Comparison of ENCODE assay signal across 15 cellular contexts in genomic region chr13:33206945-33207615, GRCh38.
DNase-seq lines count a peak whose midpoint lies in the region; ATAC-seq, FAIRE-seq and TF ChIP-seq lines count a peak whose summit lies in the region.
"Had no signal": no experiment of that assay in that cellular context is flagged by ENCODE, and none has a peak within 500 bp of the region (broad histone marks: within the 10 kb centered on the region; RNA-seq: fewer than 3 reads in every experiment).

No MANE protein-coding gene starts in this region.

- H3K36me3 ChIP-seq in Caco-2 (ENCODE audit: control insufficient read depth, insufficient read depth, low read length) (no peaks in the 10 kb centered on the region), keratinocyte (ENCODE audit: control insufficient read depth in 2 of 2, extremely low read depth in 1 of 2, insufficient read depth in 2 of 2, low read length in 2 of 2) (peaks cover 2 to 3% of the 10 kb centered on the region in 2 experiments)
- H3K36me3 ChIP-seq: BLaER1 had no signal

- H3K4me3 Mint-ChIP-seq in Caco-2 (ENCODE audit: unreplicated experiment): peak overlapping the region; percentile 32
- H3K4me3 Mint-ChIP-seq in activated T-helper 2 cell treated with anti-CD3 and anti-CD28 coated beads, Interferon-gamma antibody, Interleukin-2, Interleukin-4, amounts not matched to agents 10 μg/mL and 5 μg/mL and 100 μg/mL, durations not matched to agents 14 hours and 24 hours and 36 hours (ENCODE audit: low read depth): no peak overlapping the region
- H3K4me3 Mint-ChIP-seq: activated naive CD4-positive, alpha-beta T cell treated with anti-CD3 and anti-CD28 coated beads, Interleukin-2, amount 50 U/mL, for 24 hours; effector memory CD8-positive, alpha-beta T cell; nephron progenitor cell had no signal

- POLR2A ChIA-PET in Caco-2 (lab: Charles Lee) (no interaction called here), HEK293T (lab: Yijun Ruan, JAX) (no interaction called here)

- no peak for DNase-seq in Caco-2
- DNase-seq in activated T-helper 2 cell treated with anti-CD3 and anti-CD28 coated beads, Interferon-gamma antibody, Interleukin-2, Interleukin-4, amounts not matched to agents 10 μg/mL and 5 μg/mL and 100 μg/mL, durations not matched to agents 14 hours and 24 hours and 36 hours (ENCODE audit: low spot score): no peak
- no peak for DNase-seq in keratinocyte (ENCODE audit: low read depth, low spot score)
- no peak for DNase-seq in HEK293T (ENCODE audit: extremely low spot score)
- no peak for DNase-seq in occipital lobe (lab: John Stamatoyannopoulos, UW)
- DNase-seq: activated CD4-positive, alpha-beta T cell treated with anti-CD3 and anti-CD28 coated beads, Interleukin-2, amount 50 U/mL, for 1 hour; effector memory CD8-positive, alpha-beta T cell; GDM1; NCI-H1092; nephron progenitor cell had no signal

- no peaks in the 10 kb centered on the region for H3K36me3 Mint-ChIP-seq in Caco-2 (ENCODE audit: insufficient read depth, unreplicated experiment)
- no peaks in the 10 kb centered on the region for H3K36me3 Mint-ChIP-seq in activated T-helper 2 cell treated with anti-CD3 and anti-CD28 coated beads, Interferon-gamma antibody, Interleukin-2, Interleukin-4, amounts not matched to agents 10 μg/mL and 5 μg/mL and 100 μg/mL, durations not matched to agents 14 hours and 24 hours and 36 hours (ENCODE audit: low read depth)
- H3K36me3 Mint-ChIP-seq: activated naive CD4-positive, alpha-beta T cell treated with anti-CD3 and anti-CD28 coated beads, Interleukin-2, amount 50 U/mL, for 24 hours had no signal

- ATAC-seq in GM21825 (IDR thresholded peaks at IDR 0.05; ENCODE audit: unreplicated experiment): no peak
- no peak for ATAC-seq in GM19455 (IDR thresholded peaks at IDR 0.05; ENCODE audit: unreplicated experiment)
- ATAC-seq: effector memory CD8-positive, alpha-beta T cell had no signal

- CTCF ChIA-PET in Caco-2 (lab: Charles Lee): interaction anchor here (0.6 kb wide), 1 partner anchor 436 kb away, joined by 4 read pairs; no protein-coding TSS in a partner anchor
- CTCF ChIA-PET in HEK293T (lab: Yijun Ruan, JAX): no interaction called here

- H2AFZ ChIP-seq in keratinocyte (ENCODE audit: control insufficient read depth, low read length): peak overlapping the region; percentile 47

- H3K4me2 ChIP-seq in keratinocyte (ENCODE audit: control insufficient read depth, extremely low read depth, insufficient read depth, low read depth, low read length): peak overlapping the region; percentile 10

- peak overlapping the region; percentile 84 for H3K27ac ChIP-seq in keratinocyte (ENCODE audit: control insufficient read depth, insufficient read depth, low read length)
- peak overlapping the region in 15 of 21 experiments; percentile 26 to 81 (median 68) for H3K27ac ChIP-seq in skin epidermis
- H3K27ac ChIP-seq: BLaER1 had no signal

- H3K27ac Mint-ChIP-seq in Caco-2 (ENCODE audit: unreplicated experiment): peak overlapping the region; percentile 80
- peak overlapping the region; percentile 24 for H3K27ac Mint-ChIP-seq in activated T-helper 2 cell treated with anti-CD3 and anti-CD28 coated beads, Interferon-gamma antibody, Interleukin-2, Interleukin-4, amounts not matched to agents 10 μg/mL and 5 μg/mL and 100 μg/mL, durations not matched to agents 14 hours and 24 hours and 36 hours
- H3K27ac Mint-ChIP-seq: activated naive CD4-positive, alpha-beta T cell treated with anti-CD3 and anti-CD28 coated beads, Interleukin-2, amount 50 U/mL, for 24 hours; effector memory CD8-positive, alpha-beta T cell; nephron progenitor cell had no signal

- peak overlapping the region; percentile 61 for H3K9ac ChIP-seq in keratinocyte (ENCODE audit: control insufficient read depth, extremely low read depth, insufficient read depth, low read length)
- H3K9ac ChIP-seq: BLaER1 had no signal

- dilution Hi-C loops in keratinocyte (cut with MboI; ENCODE audit: extremely low pct_ligation_motif_present, low sequenced_read_pairs): no loop called here

- peaks cover 49% of the 10 kb centered on the region for H3K4me1 Mint-ChIP-seq in Caco-2 (ENCODE audit: low read depth, unreplicated experiment)
- H3K4me1 Mint-ChIP-seq in activated T-helper 2 cell treated with anti-CD3 and anti-CD28 coated beads, Interferon-gamma antibody, Interleukin-2, Interleukin-4, amounts not matched to agents 10 μg/mL and 5 μg/mL and 100 μg/mL, durations not matched to agents 14 hours and 24 hours and 36 hours (ENCODE audit: low read depth): peaks cover 45% of the 10 kb centered on the region

- H3K9me3 ChIP-seq in Caco-2 (no peaks in the 10 kb centered on the region), keratinocyte (ENCODE audit: control insufficient read depth, low read depth, low read length) (no peaks in the 10 kb centered on the region)
- H3K9me3 ChIP-seq: BLaER1 had no signal

- FAIRE-seq in keratinocyte (lab: Jason Lieb, UNC): no peak

- peaks cover 40% of the 10 kb centered on the region for H3K79me2 ChIP-seq in keratinocyte (ENCODE audit: control insufficient read depth, insufficient read depth, low read length)

- BruUV-seq in Caco-2 (replicated peaks; lab: Mats Ljungman, UMichigan): no TSS peak

- no peaks in the 10 kb centered on the region for H3K9me3 Mint-ChIP-seq in Caco-2 (ENCODE audit: unreplicated experiment)
- H3K9me3 Mint-ChIP-seq in activated T-helper 2 cell treated with anti-CD3 and anti-CD28 coated beads, Interferon-gamma antibody, Interleukin-2, Interleukin-4, amounts not matched to agents 10 μg/mL and 5 μg/mL and 100 μg/mL, durations not matched to agents 14 hours and 24 hours and 36 hours: no peaks in the 10 kb centered on the region
- H3K9me3 Mint-ChIP-seq: activated naive CD4-positive, alpha-beta T cell treated with anti-CD3 and anti-CD28 coated beads, Interleukin-2, amount 50 U/mL, for 24 hours; effector memory CD8-positive, alpha-beta T cell; nephron progenitor cell had no signal

- H3K27me3 Mint-ChIP-seq in Caco-2 (ENCODE audit: insufficient read depth, unreplicated experiment): no peaks in the 10 kb centered on the region
- H3K27me3 Mint-ChIP-seq in activated T-helper 2 cell treated with anti-CD3 and anti-CD28 coated beads, Interferon-gamma antibody, Interleukin-2, Interleukin-4, amounts not matched to agents 10 μg/mL and 5 μg/mL and 100 μg/mL, durations not matched to agents 14 hours and 24 hours and 36 hours (ENCODE audit: low read depth): no peaks in the 10 kb centered on the region

- no peaks in the 10 kb centered on the region for H4K20me1 ChIP-seq in keratinocyte (ENCODE audit: control insufficient read depth, extremely low read depth, insufficient read depth, low read length)
- H4K20me1 ChIP-seq: BLaER1 had no signal

- H3K9me1 ChIP-seq in keratinocyte (ENCODE audit: control insufficient read depth, extremely low read depth, insufficient read depth, low read length): peaks cover 2% of the 10 kb centered on the region

- intact Hi-C loops in Caco-2 (cut with micrococcal nuclease; ENCODE audit: unreplicated experiment): no loop called here
- intact Hi-C loops in activated T-helper 2 cell treated with anti-CD3 and anti-CD28 coated beads, Interferon-gamma antibody, Interleukin-2, Interleukin-4, amounts not matched to agents 10 μg/mL and 5 μg/mL and 100 μg/mL, durations not matched to agents 14 hours and 24 hours and 36 hours (cut with micrococcal nuclease): loop anchor here (5.0 kb wide), 1 partner anchor 950 kb away; no protein-coding TSS in a partner anchor

- H3K27me3 ChIP-seq in Caco-2 (replicated peaks; ENCODE audit: control insufficient read depth, insufficient read depth, low read length) (no peaks in the 10 kb centered on the region), keratinocyte (ENCODE audit: control insufficient read depth, extremely low read depth, insufficient read depth, low read length) (no peaks in the 10 kb centered on the region)
- H3K27me3 ChIP-seq: BLaER1 had no signal

- H3K4me3 ChIP-seq in Caco-2 (ENCODE audit: low read depth, low read length) (no peak overlapping the region), keratinocyte (ENCODE audit: control insufficient read depth in 2 of 3, extremely low read depth in 1 of 3, insufficient read depth in 2 of 3, low read depth in 1 of 3, low read length in 3 of 3) (peak overlapping the region in 1 of 3 experiments; percentile 11), skin epidermis (no peak overlapping the region)
- H3K4me3 ChIP-seq: BLaER1 had no signal

- H3K4me1 ChIP-seq in Caco-2: peaks cover 44% of the 10 kb centered on the region
- peaks cover 31% of the 10 kb centered on the region for H3K4me1 ChIP-seq in keratinocyte (ENCODE audit: control insufficient read depth, extremely low read depth, insufficient read depth, low read length)

- TF ChIP-seq CTCF in Caco-2 (IDR thresholded peaks at IDR 0.05; ENCODE audit: insufficient read depth in 1 of 2, low read depth in 1 of 2, low read length in 1 of 2, severe bottlenecking in 1 of 2, unreplicated experiment in 1 of 2) (no peak), keratinocyte (optimal IDR thresholded peaks at IDR 0.05 in 1 of 3, IDR thresholded peaks at IDR 0.05 in 1 of 3, conservative IDR thresholded peaks at IDR 0.05 in 1 of 3; ENCODE audit: extremely low read depth in 1 of 3, insufficient read depth in 2 of 3, low read length in 3 of 3) (no peak)

TF ChIP-seq in HEK293T, 16 proteins besides CTCF, POLR2A, EP300 and RAD21:
- no peak for TF ChIP-seq BHLHE40 (IDR thresholded peaks at IDR 0.05; ENCODE audit: borderline replicate concordance)
- no peak for TF ChIP-seq NFRKB (IDR thresholded peaks at IDR 0.05)
- TF ChIP-seq HDGF (IDR thresholded peaks at IDR 0.05; ENCODE audit: borderline replicate concordance): no peak
- TF ChIP-seq TARDBP (IDR thresholded peaks at IDR 0.05): no peak
- no peak for TF ChIP-seq SP1 (IDR thresholded peaks at IDR 0.05)
- TF ChIP-seq ARNT (IDR thresholded peaks at IDR 0.05): no peak
- no peak for TF ChIP-seq FOXK2 (IDR thresholded peaks at IDR 0.05)
- no peak for TF ChIP-seq CTBP1 (IDR thresholded peaks at IDR 0.05; ENCODE audit: borderline replicate concordance)
- TF ChIP-seq ELF4 (IDR thresholded peaks at IDR 0.05): no peak
